Comparison of ENCODE assay signal across 20 cellular contexts in genomic region chr2:48399828-48400552, GRCh38. TPM values are rescaled to one million over a fixed set of nuclear protein-coding genes. Genes with fewer than 3 reads are reported as not detected.
DNase-seq lines count a peak whose midpoint lies in the region; ATAC-seq and TF ChIP-seq lines count a peak whose summit lies in the region.
"Had no signal": no experiment of that assay in that cellular context is flagged by ENCODE, and none has a peak within 500 bp of the region (broad histone marks: within the 10 kb centered on the region; RNA-seq: fewer than 3 reads in every experiment).

No MANE protein-coding gene starts in this region.

- H3K4me3 ChIP-seq in GM23338 (no peak overlapping the region), neural progenitor cell (no peak overlapping the region)
- H3K4me3 ChIP-seq: GM23248, HAP-1, SJSA1 had no signal

- H3K27ac Mint-ChIP-seq in GM23338, result no peak overlapping the region
- H3K27ac Mint-ChIP-seq in brain, result peak overlapping the region; percentile 83 to 99 (median 96)
- H3K27ac Mint-ChIP-seq in neural progenitor cell, result peak overlapping the region; percentile 99
- H3K27ac Mint-ChIP-seq: CD8-positive, alpha-beta memory T cell had no signal

- H3K36me3 ChIP-seq in GM23338 (ENCODE audit: insufficient read depth), result no peaks in the 10 kb centered on the region
- no peaks in the 10 kb centered on the region for H3K36me3 ChIP-seq in neural progenitor cell
- H3K36me3 ChIP-seq: HAP-1, SJSA1 had no signal

- no peaks in the 10 kb centered on the region for H3K9me3 ChIP-seq in neural progenitor cell (ENCODE audit: low read depth)
- H3K9me3 ChIP-seq: HAP-1, SJSA1 had no signal

- H3K4me2 ChIP-seq in GM23338, result no peak overlapping the region
- no peak overlapping the region for H3K4me2 ChIP-seq in neural progenitor cell
- H3K4me2 ChIP-seq: KMS-11 had no signal

- H3K27me3 ChIP-seq in GM23338 (ENCODE audit: insufficient read depth), result no peaks in the 10 kb centered on the region
- no peaks in the 10 kb centered on the region for H3K27me3 ChIP-seq in neural progenitor cell
- H3K27me3 ChIP-seq: SJSA1 had no signal

- no peak overlapping the region for H3K4me3 Mint-ChIP-seq in GM23338
- H3K4me3 Mint-ChIP-seq in brain, result peak overlapping the region in 1 of 5 experiments; percentile 16
- no peak overlapping the region for H3K4me3 Mint-ChIP-seq in neural progenitor cell
- H3K4me3 Mint-ChIP-seq: CD8-positive, alpha-beta memory T cell had no signal

- H3K9me3 Mint-ChIP-seq in GM23338 (no peaks in the 10 kb centered on the region; the same call in 2 of the 3 replicates), brain (peaks cover 6 to 11% (median 9%) of the 10 kb centered on the region in 5 experiments), neural progenitor cell (peaks cover 15% of the 10 kb centered on the region)
- H3K9me3 Mint-ChIP-seq: CD8-positive, alpha-beta memory T cell had no signal

- H3K9me2 ChIP-seq in GM23338 (ENCODE audit: insufficient read depth), result no peaks in the 10 kb centered on the region

- H3F3A ChIP-seq in GM23338 (replicated peaks; ENCODE audit: low read depth), result no peaks in the 10 kb centered on the region
- H3F3A ChIP-seq in neural progenitor cell (ENCODE audit: low read depth), result peaks cover 11% of the 10 kb centered on the region

- H3K36me3 Mint-ChIP-seq in GM23338 (ENCODE audit: low read depth), result no peaks in the 10 kb centered on the region
- no peaks in the 10 kb centered on the region for H3K36me3 Mint-ChIP-seq in brain
- H3K36me3 Mint-ChIP-seq in neural progenitor cell, result no peaks in the 10 kb centered on the region
- H3K36me3 Mint-ChIP-seq: CD8-positive, alpha-beta memory T cell had no signal

- H4K20me1 ChIP-seq in GM23338 (replicated peaks; ENCODE audit: insufficient read depth) (no peaks in the 10 kb centered on the region), neural progenitor cell (ENCODE audit: low read depth) (no peaks in the 10 kb centered on the region)

- no peak for DNase-seq in GM23338 (ENCODE audit: low spot score)
- peak; percentile 45 to 84 for DNase-seq in NCI-H2081 (lab: John Stamatoyannopoulos, UW)
- DNase-seq in neural progenitor cell (ENCODE audit: low spot score), result no peak
- no peak for DNase-seq in GF-D8 (lab: John Stamatoyannopoulos, UW)
- no peak for DNase-seq in NCI-H2029 treated with DMSO at 0.1 percent for 48 hours (lab: John Stamatoyannopoulos, UW)
- DNase-seq: CD8-positive, alpha-beta memory T cell; EL; GM23248; IMR-90; NCI-H187; NCI-H510A; NCI-H774 had no signal

- H3K79me2 ChIP-seq in GM23338 (replicated peaks; ENCODE audit: insufficient read depth) (no peaks in the 10 kb centered on the region), neural progenitor cell (ENCODE audit: low read depth) (no peaks in the 10 kb centered on the region)

- H3K4me1 ChIP-seq in GM23338 (ENCODE audit: insufficient read depth), result peaks cover 10% of the 10 kb centered on the region; the same call in 1 of the 2 replicates
- peaks cover 32% of the 10 kb centered on the region for H3K4me1 ChIP-seq in neural progenitor cell
- H3K4me1 ChIP-seq: SJSA1 had no signal

- H3K27ac ChIP-seq in GM23338 (ENCODE audit: low read depth) (no peak overlapping the region), neural progenitor cell (no peak overlapping the region)
- H3K27ac ChIP-seq: C4-2B, GM23248, KMS-11, SJSA1 had no signal

- ATAC-seq in GM23338 (no peak), HG03135 (IDR thresholded peaks at IDR 0.05; ENCODE audit: unreplicated experiment) (no peak), HG02623 (IDR thresholded peaks at IDR 0.05; ENCODE audit: unreplicated experiment) (no peak)
- ATAC-seq: Right ventricle myocardium inferior had no signal

- no peak overlapping the region for H3K9ac ChIP-seq in neural progenitor cell
- H3K9ac ChIP-seq: GM23248, KMS-11 had no signal

- H3K4me1 Mint-ChIP-seq in GM23338 (peaks cover 10% of the 10 kb centered on the region), brain (peaks cover 58% of the 10 kb centered on the region), neural progenitor cell (peaks cover 45% of the 10 kb centered on the region)

- H2AFZ ChIP-seq in GM23338 (0 out of 2 replicates have a peak overlapping the region, but pooled peaks have one; percentile 4), neural progenitor cell (replicated peaks) (no peak overlapping the region)
- H2AFZ ChIP-seq: GM23248 had no signal

- H3K27me3 Mint-ChIP-seq in GM23338 (ENCODE audit: insufficient read depth, low read depth, poor library complexity) (peaks cover 5% of the 10 kb centered on the region), brain (no peaks in the 10 kb centered on the region), neural progenitor cell (ENCODE audit: insufficient read depth, low read depth) (peaks cover 4% of the 10 kb centered on the region)

- TF ChIP-seq CTCF in GM23338 (conservative IDR thresholded peaks at IDR 0.05; ENCODE audit: low read depth in 2 of 2) (no peak), brain (conservative IDR thresholded peaks at IDR 0.05) (no peak), neural progenitor cell (IDR thresholded peaks at IDR 0.05) (no peak)

TF ChIP-seq in GM23338, 12 proteins besides CTCF, POLR2A, EP300 and RAD21 (continues in another document):
- TF ChIP-seq REST (IDR thresholded peaks at IDR 0.05; ENCODE audit: unreplicated experiment) (no peak), NANOG (IDR thresholded peaks at IDR 0.05; ENCODE audit: borderline replicate concordance) (no peak), EZH2phosphoT487 (IDR thresholded peaks at IDR 0.05; ENCODE audit: unreplicated experiment) (no peak), STAT1 (IDR thresholded peaks at IDR 0.05; ENCODE audit: unreplicated experiment) (no peak), POLR2AphosphoS5 (IDR thresholded peaks at IDR 0.05; ENCODE audit: low read depth) (no peak), ZNF114 (CRISPR knock-in tag; IDR thresholded peaks at IDR 0.05) (no peak), EZH2 (IDR thresholded peaks at IDR 0.05; ENCODE audit: low read depth, unreplicated experiment) (no peak), ZNF331 (CRISPR knock-in tag; IDR thresholded peaks at IDR 0.05; ENCODE audit: low read depth) (no peak), CREB1 (CRISPR knock-in tag; IDR thresholded peaks at IDR 0.05; ENCODE audit: low read depth) (no peak), JUNB (IDR thresholded peaks at IDR 0.05; ENCODE audit: unreplicated experiment) (no peak)

RNA-seq across cellular contexts. Expression of gene PPP1R21, which starts 40.6 kb away (rescaled TPM):
- 22.2 and 31.6 TPM in 2 replicates for total RNA-seq in GM23338 (2014; rRNA removed; shearing (Covaris generic))
- polyA plus RNA-seq in GM23338 (2016; fragmentation: Nextera tagmentation; extraction: Ambion mirVana) (20.7 and 26.1 TPM in 2 replicates), brain (ENCODE audit: insufficient read depth, low read depth, low replicate concordance) (22.4 TPM)
- total RNA-seq in neural progenitor cell (ENCODE audit: low replicate concordance), result 14.1 and 29.1 TPM in 2 replicates

Comparison
In these comparisons a context has a peak if more than half of its experiments do, and no peak if none do; other contexts are left out.
1. DNase-seq: peak in NCI-H2081 (2 of 2); none in GM23338 (single experiment), neural progenitor cell (single experiment), GF-D8 (single experiment) and NCI-H2029 treated with DMSO at 0.1 percent for 48 hours (single experiment).